1 cellular context compared by ENCODE assay signal in the genomic region with DNA sequence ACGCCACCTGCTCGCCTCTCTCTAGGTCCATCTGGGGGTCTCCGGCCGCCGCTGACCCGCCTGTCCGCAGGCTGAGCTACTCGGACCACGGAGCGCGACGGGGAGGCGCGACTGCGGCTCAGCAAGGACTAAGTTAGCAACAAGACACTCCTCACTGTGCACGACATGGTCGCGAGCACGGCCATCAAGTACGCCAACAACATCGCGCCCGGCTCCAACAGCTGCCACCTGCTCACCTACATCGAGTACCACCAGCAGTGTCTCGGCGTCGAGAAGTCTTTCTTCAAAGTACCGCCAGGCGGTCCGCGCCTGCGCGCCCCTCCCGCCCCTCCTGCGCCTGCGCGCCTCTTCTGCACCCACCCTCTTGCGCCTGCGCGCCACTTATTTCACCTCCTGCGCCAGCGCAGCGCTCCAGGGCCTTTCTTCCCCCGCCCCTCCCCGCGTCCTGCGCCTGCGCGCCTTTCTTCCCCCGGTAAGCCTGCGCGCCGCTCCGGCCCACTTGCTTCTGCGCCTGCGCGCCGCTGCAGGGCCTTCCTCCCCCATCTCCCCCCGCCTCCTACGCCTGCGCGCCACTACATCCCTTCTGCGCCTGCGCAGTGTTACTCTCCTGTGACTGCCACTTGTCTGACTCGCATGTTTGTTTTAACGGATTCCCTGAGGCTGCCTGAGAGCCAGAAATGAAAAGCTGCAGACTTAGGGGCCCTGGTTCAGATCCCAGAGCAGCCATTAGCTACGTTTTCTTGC.
TF ChIP-seq lines count a peak whose summit lies in the region.

No MANE protein-coding gene starts in this region.

TF ChIP-seq in GM12878, 131 proteins besides CTCF, POLR2A, EP300 and RAD21 (continued from another document and continues in another):
- TF ChIP-seq, protein P1, sequence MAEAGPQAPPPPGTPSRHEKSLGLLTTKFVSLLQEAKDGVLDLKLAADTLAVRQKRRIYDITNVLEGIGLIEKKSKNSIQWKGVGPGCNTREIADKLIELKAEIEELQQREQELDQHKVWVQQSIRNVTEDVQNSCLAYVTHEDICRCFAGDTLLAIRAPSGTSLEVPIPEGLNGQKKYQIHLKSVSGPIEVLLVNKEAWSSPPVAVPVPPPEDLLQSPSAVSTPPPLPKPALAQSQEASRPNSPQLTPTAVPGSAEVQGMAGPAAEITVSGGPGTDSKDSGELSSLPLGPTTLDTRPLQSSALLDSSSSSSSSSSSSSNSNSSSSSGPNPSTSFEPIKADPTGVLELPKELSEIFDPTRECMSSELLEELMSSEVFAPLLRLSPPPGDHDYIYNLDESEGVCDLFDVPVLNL (IDR thresholded peaks at IDR 0.05; ENCODE audit: low read depth, low read length), result peak; percentile 92
- TF ChIP-seq, protein P2, sequence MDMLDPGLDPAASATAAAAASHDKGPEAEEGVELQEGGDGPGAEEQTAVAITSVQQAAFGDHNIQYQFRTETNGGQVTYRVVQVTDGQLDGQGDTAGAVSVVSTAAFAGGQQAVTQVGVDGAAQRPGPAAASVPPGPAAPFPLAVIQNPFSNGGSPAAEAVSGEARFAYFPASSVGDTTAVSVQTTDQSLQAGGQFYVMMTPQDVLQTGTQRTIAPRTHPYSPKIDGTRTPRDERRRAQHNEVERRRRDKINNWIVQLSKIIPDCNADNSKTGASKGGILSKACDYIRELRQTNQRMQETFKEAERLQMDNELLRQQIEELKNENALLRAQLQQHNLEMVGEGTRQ (IDR thresholded peaks at IDR 0.05; ENCODE audit: borderline replicate concordance, low read depth, low read length), result no peak
- TF ChIP-seq TCF3 (IDR thresholded peaks at IDR 0.05; ENCODE audit: borderline replicate concordance, insufficient read depth, low read depth, low read length), result peak; percentile 49; the same call in 1 of the 2 replicates
- no peak for TF ChIP-seq RAD51 (IDR thresholded peaks at IDR 0.05)
- no peak for TF ChIP-seq ASH2L (IDR thresholded peaks at IDR 0.05; ENCODE audit: borderline replicate concordance, low read depth)
- peak; percentile 88 for TF ChIP-seq SIN3A (IDR thresholded peaks at IDR 0.05; ENCODE audit: low read depth, low read length)
- no peak for TF ChIP-seq SPI1 (IDR thresholded peaks at IDR 0.05; ENCODE audit: borderline replicate concordance, insufficient read depth, low read depth, low read length)
- TF ChIP-seq, protein P3, sequence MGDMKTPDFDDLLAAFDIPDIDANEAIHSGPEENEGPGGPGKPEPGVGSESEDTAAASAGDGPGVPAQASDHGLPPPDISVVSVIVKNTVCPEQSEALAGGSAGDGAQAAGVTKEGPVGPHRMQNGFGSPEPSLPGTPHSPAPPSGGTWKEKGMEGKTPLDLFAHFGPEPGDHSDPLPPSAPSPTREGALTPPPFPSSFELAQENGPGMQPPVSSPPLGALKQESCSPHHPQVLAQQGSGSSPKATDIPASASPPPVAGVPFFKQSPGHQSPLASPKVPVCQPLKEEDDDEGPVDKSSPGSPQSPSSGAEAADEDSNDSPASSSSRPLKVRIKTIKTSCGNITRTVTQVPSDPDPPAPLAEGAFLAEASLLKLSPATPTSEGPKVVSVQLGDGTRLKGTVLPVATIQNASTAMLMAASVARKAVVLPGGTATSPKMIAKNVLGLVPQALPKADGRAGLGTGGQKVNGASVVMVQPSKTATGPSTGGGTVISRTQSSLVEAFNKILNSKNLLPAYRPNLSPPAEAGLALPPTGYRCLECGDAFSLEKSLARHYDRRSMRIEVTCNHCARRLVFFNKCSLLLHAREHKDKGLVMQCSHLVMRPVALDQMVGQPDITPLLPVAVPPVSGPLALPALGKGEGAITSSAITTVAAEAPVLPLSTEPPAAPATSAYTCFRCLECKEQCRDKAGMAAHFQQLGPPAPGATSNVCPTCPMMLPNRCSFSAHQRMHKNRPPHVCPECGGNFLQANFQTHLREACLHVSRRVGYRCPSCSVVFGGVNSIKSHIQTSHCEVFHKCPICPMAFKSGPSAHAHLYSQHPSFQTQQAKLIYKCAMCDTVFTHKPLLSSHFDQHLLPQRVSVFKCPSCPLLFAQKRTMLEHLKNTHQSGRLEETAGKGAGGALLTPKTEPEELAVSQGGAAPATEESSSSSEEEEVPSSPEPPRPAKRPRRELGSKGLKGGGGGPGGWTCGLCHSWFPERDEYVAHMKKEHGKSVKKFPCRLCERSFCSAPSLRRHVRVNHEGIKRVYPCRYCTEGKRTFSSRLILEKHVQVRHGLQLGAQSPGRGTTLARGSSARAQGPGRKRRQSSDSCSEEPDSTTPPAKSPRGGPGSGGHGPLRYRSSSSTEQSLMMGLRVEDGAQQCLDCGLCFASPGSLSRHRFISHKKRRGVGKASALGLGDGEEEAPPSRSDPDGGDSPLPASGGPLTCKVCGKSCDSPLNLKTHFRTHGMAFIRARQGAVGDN (IDR thresholded peaks at IDR 0.05), result peak; percentile 96
- TF ChIP-seq, protein P4, sequence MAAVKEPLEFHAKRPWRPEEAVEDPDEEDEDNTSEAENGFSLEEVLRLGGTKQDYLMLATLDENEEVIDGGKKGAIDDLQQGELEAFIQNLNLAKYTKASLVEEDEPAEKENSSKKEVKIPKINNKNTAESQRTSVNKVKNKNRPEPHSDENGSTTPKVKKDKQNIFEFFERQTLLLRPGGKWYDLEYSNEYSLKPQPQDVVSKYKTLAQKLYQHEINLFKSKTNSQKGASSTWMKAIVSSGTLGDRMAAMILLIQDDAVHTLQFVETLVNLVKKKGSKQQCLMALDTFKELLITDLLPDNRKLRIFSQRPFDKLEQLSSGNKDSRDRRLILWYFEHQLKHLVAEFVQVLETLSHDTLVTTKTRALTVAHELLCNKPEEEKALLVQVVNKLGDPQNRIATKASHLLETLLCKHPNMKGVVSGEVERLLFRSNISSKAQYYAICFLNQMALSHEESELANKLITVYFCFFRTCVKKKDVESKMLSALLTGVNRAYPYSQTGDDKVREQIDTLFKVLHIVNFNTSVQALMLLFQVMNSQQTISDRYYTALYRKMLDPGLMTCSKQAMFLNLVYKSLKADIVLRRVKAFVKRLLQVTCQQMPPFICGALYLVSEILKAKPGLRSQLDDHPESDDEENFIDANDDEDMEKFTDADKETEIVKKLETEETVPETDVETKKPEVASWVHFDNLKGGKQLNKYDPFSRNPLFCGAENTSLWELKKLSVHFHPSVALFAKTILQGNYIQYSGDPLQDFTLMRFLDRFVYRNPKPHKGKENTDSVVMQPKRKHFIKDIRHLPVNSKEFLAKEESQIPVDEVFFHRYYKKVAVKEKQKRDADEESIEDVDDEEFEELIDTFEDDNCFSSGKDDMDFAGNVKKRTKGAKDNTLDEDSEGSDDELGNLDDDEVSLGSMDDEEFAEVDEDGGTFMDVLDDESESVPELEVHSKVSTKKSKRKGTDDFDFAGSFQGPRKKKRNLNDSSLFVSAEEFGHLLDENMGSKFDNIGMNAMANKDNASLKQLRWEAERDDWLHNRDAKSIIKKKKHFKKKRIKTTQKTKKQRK (IDR thresholded peaks at IDR 0.05; ENCODE audit: low read depth, low read length), result no peak
- TF ChIP-seq MEF2B (IDR thresholded peaks at IDR 0.05; ENCODE audit: partially characterized antibody, poor library complexity, severe bottlenecking), result no peak
- no peak for TF ChIP-seq NR2C2 (IDR thresholded peaks at IDR 0.05; ENCODE audit: borderline replicate concordance, control insufficient read depth, insufficient read length, low read depth)
- no peak for TF ChIP-seq GABPA (IDR thresholded peaks at IDR 0.05; ENCODE audit: low read depth)
- TF ChIP-seq RELA (IDR thresholded peaks at IDR 0.05; ENCODE audit: borderline replicate concordance, partially characterized antibody), result no peak
- TF ChIP-seq, protein P5, sequence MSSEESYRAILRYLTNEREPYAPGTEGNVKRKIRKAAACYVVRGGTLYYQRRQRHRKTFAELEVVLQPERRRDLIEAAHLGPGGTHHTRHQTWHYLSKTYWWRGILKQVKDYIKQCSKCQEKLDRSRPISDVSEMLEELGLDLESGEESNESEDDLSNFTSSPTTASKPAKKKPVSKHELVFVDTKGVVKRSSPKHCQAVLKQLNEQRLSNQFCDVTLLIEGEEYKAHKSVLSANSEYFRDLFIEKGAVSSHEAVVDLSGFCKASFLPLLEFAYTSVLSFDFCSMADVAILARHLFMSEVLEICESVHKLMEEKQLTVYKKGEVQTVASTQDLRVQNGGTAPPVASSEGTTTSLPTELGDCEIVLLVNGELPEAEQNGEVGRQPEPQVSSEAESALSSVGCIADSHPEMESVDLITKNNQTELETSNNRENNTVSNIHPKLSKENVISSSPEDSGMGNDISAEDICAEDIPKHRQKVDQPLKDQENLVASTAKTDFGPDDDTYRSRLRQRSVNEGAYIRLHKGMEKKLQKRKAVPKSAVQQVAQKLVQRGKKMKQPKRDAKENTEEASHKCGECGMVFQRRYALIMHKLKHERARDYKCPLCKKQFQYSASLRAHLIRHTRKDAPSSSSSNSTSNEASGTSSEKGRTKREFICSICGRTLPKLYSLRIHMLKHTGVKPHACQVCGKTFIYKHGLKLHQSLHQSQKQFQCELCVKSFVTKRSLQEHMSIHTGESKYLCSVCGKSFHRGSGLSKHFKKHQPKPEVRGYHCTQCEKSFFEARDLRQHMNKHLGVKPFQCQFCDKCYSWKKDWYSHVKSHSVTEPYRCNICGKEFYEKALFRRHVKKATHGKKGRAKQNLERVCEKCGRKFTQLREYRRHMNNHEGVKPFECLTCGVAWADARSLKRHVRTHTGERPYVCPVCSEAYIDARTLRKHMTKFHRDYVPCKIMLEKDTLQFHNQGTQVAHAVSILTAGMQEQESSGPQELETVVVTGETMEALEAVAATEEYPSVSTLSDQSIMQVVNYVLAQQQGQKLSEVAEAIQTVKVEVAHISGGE (CRISPR knock-in tag; IDR thresholded peaks at IDR 0.05), result no peak
- TF ChIP-seq, protein P6, sequence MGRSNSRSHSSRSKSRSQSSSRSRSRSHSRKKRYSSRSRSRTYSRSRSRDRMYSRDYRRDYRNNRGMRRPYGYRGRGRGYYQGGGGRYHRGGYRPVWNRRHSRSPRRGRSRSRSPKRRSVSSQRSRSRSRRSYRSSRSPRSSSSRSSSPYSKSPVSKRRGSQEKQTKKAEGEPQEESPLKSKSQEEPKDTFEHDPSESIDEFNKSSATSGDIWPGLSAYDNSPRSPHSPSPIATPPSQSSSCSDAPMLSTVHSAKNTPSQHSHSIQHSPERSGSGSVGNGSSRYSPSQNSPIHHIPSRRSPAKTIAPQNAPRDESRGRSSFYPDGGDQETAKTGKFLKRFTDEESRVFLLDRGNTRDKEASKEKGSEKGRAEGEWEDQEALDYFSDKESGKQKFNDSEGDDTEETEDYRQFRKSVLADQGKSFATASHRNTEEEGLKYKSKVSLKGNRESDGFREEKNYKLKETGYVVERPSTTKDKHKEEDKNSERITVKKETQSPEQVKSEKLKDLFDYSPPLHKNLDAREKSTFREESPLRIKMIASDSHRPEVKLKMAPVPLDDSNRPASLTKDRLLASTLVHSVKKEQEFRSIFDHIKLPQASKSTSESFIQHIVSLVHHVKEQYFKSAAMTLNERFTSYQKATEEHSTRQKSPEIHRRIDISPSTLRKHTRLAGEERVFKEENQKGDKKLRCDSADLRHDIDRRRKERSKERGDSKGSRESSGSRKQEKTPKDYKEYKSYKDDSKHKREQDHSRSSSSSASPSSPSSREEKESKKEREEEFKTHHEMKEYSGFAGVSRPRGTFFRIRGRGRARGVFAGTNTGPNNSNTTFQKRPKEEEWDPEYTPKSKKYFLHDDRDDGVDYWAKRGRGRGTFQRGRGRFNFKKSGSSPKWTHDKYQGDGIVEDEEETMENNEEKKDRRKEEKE (IDR thresholded peaks at IDR 0.05), result no peak
- TF ChIP-seq, protein P7, sequence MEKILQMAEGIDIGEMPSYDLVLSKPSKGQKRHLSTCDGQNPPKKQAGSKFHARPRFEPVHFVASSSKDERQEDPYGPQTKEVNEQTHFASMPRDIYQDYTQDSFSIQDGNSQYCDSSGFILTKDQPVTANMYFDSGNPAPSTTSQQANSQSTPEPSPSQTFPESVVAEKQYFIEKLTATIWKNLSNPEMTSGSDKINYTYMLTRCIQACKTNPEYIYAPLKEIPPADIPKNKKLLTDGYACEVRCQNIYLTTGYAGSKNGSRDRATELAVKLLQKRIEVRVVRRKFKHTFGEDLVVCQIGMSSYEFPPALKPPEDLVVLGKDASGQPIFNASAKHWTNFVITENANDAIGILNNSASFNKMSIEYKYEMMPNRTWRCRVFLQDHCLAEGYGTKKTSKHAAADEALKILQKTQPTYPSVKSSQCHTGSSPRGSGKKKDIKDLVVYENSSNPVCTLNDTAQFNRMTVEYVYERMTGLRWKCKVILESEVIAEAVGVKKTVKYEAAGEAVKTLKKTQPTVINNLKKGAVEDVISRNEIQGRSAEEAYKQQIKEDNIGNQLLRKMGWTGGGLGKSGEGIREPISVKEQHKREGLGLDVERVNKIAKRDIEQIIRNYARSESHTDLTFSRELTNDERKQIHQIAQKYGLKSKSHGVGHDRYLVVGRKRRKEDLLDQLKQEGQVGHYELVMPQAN (conservative IDR thresholded peaks at IDR 0.05), result peak; percentile 98
- TF ChIP-seq ATF7 (IDR thresholded peaks at IDR 0.05; ENCODE audit: low read depth), result 0 out of 2 replicates have a peak, but pooled peaks have one; percentile 16
- TF ChIP-seq, protein P8, sequence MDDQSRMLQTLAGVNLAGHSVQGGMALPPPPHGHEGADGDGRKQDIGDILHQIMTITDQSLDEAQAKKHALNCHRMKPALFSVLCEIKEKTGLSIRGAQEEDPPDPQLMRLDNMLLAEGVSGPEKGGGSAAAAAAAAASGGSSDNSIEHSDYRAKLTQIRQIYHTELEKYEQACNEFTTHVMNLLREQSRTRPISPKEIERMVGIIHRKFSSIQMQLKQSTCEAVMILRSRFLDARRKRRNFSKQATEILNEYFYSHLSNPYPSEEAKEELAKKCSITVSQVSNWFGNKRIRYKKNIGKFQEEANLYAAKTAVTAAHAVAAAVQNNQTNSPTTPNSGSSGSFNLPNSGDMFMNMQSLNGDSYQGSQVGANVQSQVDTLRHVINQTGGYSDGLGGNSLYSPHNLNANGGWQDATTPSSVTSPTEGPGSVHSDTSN (IDR thresholded peaks at IDR 0.05; ENCODE audit: insufficient replicate concordance, low read depth, low read length), result no peak
- no peak for TF ChIP-seq IKZF2 (IDR thresholded peaks at IDR 0.05)
- peak; percentile 54 for TF ChIP-seq MXI1 (IDR thresholded peaks at IDR 0.05; ENCODE audit: low read depth, low read length)
- TF ChIP-seq, protein P9, sequence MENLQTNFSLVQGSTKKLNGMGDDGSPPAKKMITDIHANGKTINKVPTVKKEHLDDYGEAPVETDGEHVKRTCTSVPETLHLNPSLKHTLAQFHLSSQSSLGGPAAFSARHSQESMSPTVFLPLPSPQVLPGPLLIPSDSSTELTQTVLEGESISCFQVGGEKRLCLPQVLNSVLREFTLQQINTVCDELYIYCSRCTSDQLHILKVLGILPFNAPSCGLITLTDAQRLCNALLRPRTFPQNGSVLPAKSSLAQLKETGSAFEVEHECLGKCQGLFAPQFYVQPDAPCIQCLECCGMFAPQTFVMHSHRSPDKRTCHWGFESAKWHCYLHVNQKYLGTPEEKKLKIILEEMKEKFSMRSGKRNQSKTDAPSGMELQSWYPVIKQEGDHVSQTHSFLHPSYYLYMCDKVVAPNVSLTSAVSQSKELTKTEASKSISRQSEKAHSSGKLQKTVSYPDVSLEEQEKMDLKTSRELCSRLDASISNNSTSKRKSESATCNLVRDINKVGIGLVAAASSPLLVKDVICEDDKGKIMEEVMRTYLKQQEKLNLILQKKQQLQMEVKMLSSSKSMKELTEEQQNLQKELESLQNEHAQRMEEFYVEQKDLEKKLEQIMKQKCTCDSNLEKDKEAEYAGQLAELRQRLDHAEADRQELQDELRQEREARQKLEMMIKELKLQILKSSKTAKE (IDR thresholded peaks at IDR 0.05; ENCODE audit: low read depth, poor library complexity, severe bottlenecking), result no peak
- TF ChIP-seq FOS (IDR thresholded peaks at IDR 0.05; ENCODE audit: borderline replicate concordance, extremely low read depth, insufficient read length), result no peak
- TF ChIP-seq BMI1 (IDR thresholded peaks at IDR 0.05; ENCODE audit: borderline replicate concordance), result no peak
